In the genomic region with DNA sequence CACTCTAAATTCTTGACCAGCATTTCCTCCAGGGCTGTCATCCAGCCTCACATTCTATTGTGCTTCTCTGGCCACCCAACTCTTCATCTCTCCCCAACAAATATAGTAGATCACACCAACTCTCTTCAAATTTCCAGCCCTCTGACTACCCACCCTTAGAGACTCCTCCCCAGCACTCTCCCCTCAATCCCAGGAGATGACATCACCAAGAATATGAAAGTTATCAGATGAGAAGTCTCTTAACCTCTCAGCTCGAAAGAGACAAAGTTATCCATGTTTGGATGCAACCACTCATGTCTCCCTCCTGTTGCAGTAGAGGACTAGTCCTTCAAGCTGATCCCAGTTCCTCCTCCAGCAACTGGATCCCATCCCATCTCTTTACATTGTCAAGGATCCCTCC, we compare ENCODE assay signal across 1 cellular context.
TF ChIP-seq lines count a peak whose summit lies in the region.

No MANE protein-coding gene starts in this region.

TF ChIP-seq in A549, 52 proteins besides CTCF, POLR2A, EP300 and RAD21 (continued from another document):
- TF ChIP-seq, protein P1, sequence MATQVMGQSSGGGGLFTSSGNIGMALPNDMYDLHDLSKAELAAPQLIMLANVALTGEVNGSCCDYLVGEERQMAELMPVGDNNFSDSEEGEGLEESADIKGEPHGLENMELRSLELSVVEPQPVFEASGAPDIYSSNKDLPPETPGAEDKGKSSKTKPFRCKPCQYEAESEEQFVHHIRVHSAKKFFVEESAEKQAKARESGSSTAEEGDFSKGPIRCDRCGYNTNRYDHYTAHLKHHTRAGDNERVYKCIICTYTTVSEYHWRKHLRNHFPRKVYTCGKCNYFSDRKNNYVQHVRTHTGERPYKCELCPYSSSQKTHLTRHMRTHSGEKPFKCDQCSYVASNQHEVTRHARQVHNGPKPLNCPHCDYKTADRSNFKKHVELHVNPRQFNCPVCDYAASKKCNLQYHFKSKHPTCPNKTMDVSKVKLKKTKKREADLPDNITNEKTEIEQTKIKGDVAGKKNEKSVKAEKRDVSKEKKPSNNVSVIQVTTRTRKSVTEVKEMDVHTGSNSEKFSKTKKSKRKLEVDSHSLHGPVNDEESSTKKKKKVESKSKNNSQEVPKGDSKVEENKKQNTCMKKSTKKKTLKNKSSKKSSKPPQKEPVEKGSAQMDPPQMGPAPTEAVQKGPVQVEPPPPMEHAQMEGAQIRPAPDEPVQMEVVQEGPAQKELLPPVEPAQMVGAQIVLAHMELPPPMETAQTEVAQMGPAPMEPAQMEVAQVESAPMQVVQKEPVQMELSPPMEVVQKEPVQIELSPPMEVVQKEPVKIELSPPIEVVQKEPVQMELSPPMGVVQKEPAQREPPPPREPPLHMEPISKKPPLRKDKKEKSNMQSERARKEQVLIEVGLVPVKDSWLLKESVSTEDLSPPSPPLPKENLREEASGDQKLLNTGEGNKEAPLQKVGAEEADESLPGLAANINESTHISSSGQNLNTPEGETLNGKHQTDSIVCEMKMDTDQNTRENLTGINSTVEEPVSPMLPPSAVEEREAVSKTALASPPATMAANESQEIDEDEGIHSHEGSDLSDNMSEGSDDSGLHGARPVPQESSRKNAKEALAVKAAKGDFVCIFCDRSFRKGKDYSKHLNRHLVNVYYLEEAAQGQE (IDR thresholded peaks at IDR 0.05) = no peak
- no peak for TF ChIP-seq CBX8 (IDR thresholded peaks at IDR 0.05)
- TF ChIP-seq BHLHE40 (IDR thresholded peaks at IDR 0.05; ENCODE audit: low read depth, low read length) = no peak
- no peak for TF ChIP-seq ZNF302 (CRISPR knock-in tag; IDR thresholded peaks at IDR 0.05)
- TF ChIP-seq MYC (IDR thresholded peaks at IDR 0.05; ENCODE audit: borderline replicate concordance, low read length) = no peak
